Comparison of ENCODE assay signal across 6 cellular contexts in the genomic region with DNA sequence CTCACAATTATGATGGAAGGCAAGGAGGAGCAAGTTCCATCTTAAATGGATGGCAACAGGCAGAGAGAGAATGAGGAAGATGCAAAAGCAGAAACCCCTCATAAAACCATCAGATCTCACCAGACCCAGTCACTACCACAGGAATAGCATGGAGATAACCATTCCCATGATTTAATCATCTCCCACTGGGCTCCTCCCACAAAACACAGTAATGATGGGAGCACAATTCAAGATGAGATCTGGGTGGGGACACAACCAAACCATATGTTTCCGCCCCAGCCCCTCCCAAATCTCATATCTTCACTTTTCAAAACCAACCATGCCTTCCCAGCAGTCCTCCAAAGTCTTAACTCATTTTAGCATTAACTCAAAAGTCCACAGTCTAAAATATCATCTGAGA.
"Had no signal": no experiment of that assay in that cellular context is flagged by ENCODE, and none has a peak within 500 bp of the region (broad histone marks: within the 10 kb centered on the region; RNA-seq: fewer than 3 reads in every experiment).

No MANE protein-coding gene starts in this region.

- H3K27me3 Mint-ChIP-seq: IgD-negative memory B cell had no signal

- H3K4me3 Mint-ChIP-seq: IgD-negative memory B cell had no signal

- ATAC-seq: HepG2, K562 had no signal

- DNase-seq: IMR-90, KBM-7, KG1 had no signal

- H3K27ac Mint-ChIP-seq: IgD-negative memory B cell had no signal

- H3K4me1 Mint-ChIP-seq: IgD-negative memory B cell had no signal

- H3K36me3 Mint-ChIP-seq: IgD-negative memory B cell had no signal
